ENCODE assay signal across 1 cellular context in the genomic region with DNA sequence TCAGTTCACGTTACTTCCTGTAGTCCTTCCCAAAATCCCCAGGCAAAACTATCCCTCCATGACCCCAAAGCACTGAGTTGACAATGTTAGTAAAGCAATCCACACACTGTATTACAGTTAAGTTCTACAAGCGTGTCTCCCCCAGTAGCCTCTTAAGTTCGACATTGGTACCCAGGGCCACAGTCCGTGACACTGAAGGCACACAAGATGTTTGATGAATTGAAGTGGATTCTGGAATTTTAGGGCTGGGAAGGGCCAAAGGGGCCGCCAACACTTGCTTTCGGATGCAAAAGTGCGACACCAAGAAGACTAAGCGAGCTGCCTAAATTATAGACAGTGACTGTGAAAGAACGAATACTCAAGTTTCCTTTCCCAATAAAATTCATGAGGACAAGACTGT.
TF ChIP-seq lines count a peak whose summit lies in the region.

No MANE protein-coding gene starts in this region.

TF ChIP-seq in HEK293, 187 proteins besides CTCF, POLR2A, EP300 and RAD21 (continued from another document):
- TF ChIP-seq, protein P1, sequence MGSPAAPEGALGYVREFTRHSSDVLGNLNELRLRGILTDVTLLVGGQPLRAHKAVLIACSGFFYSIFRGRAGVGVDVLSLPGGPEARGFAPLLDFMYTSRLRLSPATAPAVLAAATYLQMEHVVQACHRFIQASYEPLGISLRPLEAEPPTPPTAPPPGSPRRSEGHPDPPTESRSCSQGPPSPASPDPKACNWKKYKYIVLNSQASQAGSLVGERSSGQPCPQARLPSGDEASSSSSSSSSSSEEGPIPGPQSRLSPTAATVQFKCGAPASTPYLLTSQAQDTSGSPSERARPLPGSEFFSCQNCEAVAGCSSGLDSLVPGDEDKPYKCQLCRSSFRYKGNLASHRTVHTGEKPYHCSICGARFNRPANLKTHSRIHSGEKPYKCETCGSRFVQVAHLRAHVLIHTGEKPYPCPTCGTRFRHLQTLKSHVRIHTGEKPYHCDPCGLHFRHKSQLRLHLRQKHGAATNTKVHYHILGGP (tag by site-specific recombination; IDR thresholded peaks at IDR 0.05), result no peak
- TF ChIP-seq ZNF366 (tag by site-specific recombination; conservative IDR thresholded peaks at IDR 0.05) (no peak), ZNF664 (tag by site-specific recombination; IDR thresholded peaks at IDR 0.05) (no peak), SCRT2 (tag by site-specific recombination; IDR thresholded peaks at IDR 0.05) (no peak), ZFP3 (tag by site-specific recombination; IDR thresholded peaks at IDR 0.05; ENCODE audit: low read depth) (no peak), ZNF501 (tag by site-specific recombination; IDR thresholded peaks at IDR 0.05) (no peak), ZNF2 (tag by site-specific recombination; IDR thresholded peaks at IDR 0.05) (no peak)
- TF ChIP-seq, protein P2, sequence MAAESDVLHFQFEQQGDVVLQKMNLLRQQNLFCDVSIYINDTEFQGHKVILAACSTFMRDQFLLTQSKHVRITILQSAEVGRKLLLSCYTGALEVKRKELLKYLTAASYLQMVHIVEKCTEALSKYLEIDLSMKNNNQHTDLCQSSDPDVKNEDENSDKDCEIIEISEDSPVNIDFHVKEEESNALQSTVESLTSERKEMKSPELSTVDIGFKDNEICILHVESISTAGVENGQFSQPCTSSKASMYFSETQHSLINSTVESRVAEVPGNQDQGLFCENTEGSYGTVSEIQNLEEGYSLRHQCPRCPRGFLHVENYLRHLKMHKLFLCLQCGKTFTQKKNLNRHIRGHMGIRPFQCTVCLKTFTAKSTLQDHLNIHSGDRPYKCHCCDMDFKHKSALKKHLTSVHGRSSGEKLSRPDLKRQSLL (tag by site-specific recombination; IDR thresholded peaks at IDR 0.05), result no peak
- TF ChIP-seq, protein P3, sequence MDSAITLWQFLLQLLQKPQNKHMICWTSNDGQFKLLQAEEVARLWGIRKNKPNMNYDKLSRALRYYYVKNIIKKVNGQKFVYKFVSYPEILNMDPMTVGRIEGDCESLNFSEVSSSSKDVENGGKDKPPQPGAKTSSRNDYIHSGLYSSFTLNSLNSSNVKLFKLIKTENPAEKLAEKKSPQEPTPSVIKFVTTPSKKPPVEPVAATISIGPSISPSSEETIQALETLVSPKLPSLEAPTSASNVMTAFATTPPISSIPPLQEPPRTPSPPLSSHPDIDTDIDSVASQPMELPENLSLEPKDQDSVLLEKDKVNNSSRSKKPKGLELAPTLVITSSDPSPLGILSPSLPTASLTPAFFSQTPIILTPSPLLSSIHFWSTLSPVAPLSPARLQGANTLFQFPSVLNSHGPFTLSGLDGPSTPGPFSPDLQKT (IDR thresholded peaks at IDR 0.05; ENCODE audit: borderline replicate concordance, low read depth, low read length), result no peak
